Comparison of ENCODE assay signal across 1 cellular context in genomic region chr5:168301593-168302388, GRCh38.
TF ChIP-seq lines count a peak whose summit lies in the region.

No MANE protein-coding gene starts in this region.

TF ChIP-seq in HEK293, 187 proteins besides CTCF, POLR2A, EP300 and RAD21 (continued from another document):
- TF ChIP-seq REST (tag by site-specific recombination; IDR thresholded peaks at IDR 0.05): no peak
- no peak for TF ChIP-seq KLF9 (tag by site-specific recombination; IDR thresholded peaks at IDR 0.05; ENCODE audit: low read depth)
- no peak for TF ChIP-seq ZNF157 (tag by site-specific recombination; IDR thresholded peaks at IDR 0.05)
- TF ChIP-seq ZNF830 (tag by site-specific recombination; IDR thresholded peaks at IDR 0.05; ENCODE audit: low read depth): no peak
- TF ChIP-seq RBAK (tag by site-specific recombination; IDR thresholded peaks at IDR 0.05): no peak
- no peak for TF ChIP-seq PRDM10 (tag by site-specific recombination; IDR thresholded peaks at IDR 0.05)
- TF ChIP-seq ZNF555 (tag by site-specific recombination; conservative IDR thresholded peaks at IDR 0.05): no peak
- TF ChIP-seq ZNF324 (tag by site-specific recombination; IDR thresholded peaks at IDR 0.05): no peak
- TF ChIP-seq SCRT1 (tag by site-specific recombination; IDR thresholded peaks at IDR 0.05; ENCODE audit: borderline replicate concordance): no peak
- TF ChIP-seq ZIC2 (tag by site-specific recombination; IDR thresholded peaks at IDR 0.05): peak; percentile 99
- TF ChIP-seq ZNF518A (tag by site-specific recombination; conservative IDR thresholded peaks at IDR 0.05; ENCODE audit: low read depth): no peak
- TF ChIP-seq OSR2 (tag by site-specific recombination; IDR thresholded peaks at IDR 0.05): no peak
